19 cellular contexts compared by ENCODE assay signal in the genomic region with DNA sequence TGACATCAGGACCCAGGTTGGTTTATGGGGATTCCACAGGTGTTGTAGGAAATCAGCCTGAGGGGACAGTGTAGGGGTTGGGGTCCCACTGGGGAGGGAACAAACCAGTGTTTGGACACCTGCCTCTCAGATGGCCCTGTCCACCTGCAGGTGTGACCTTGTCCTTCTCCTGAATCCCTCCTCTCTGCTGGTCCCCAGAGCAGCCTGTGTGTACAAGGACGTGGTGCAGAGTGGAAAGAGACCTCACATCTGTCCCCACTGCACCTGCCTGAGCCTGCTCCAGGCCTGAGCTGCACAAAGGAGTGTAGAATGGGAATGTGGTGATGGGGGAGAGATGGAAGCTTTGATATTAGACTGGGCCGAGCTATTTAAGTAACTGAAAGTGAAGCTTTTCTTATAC.
DNase-seq lines count a peak whose midpoint lies in the region; ATAC-seq and TF ChIP-seq lines count a peak whose summit lies in the region.
"Had no signal": no experiment of that assay in that cellular context is flagged by ENCODE, and none has a peak within 500 bp of the region (broad histone marks: within the 10 kb centered on the region; RNA-seq: fewer than 3 reads in every experiment).

No MANE protein-coding gene starts in this region.

- intact Hi-C loops in testis (cut with DNase I; ENCODE audit: low total_unique reads): no loop called here

- CTCF ChIA-PET in activated CD8-positive, alpha-beta memory T cell treated with anti-CD3 and anti-CD28 coated beads, Interleukin-2, amount 10 ng/mL, durations not matched to agents 7 days and 5 days (lab: Charles Lee): interaction anchor here (1.1 kb wide), 2 partner anchors 12 to 14 kb away, joined by 3 to 5 read pairs; no protein-coding TSS in a partner anchor

- ATAC-seq in activated CD8-positive, alpha-beta memory T cell treated with anti-CD3 and anti-CD28 coated beads, Interleukin-2, amount 10 ng/mL, durations not matched to agents 7 days and 5 days: no peak
- ATAC-seq in left lobe of liver (no peak), GM21367 (IDR thresholded peaks at IDR 0.05; ENCODE audit: unreplicated experiment) (no peak)
- ATAC-seq in stimulated activated naive B cell treated with anti-CD40 and anti-IgM and Interleukin-4, amounts not matched to agents 10 μg/mL and 1 μg/mL and 100 μg/mL, for 72 hours (replicated peaks): no peak
- ATAC-seq: CD8-positive, alpha-beta T cell; Panc1 had no signal

- H3K4me1 ChIP-seq in testis: peaks cover 21% of the 10 kb centered on the region
- H3K4me1 ChIP-seq: SJCRH30 had no signal

- TF ChIP-seq POLR2A in testis (IDR thresholded peaks at IDR 0.05): no peak

- H3K9me3 ChIP-seq in testis: no peaks in the 10 kb centered on the region
- H3K9me3 ChIP-seq: SJCRH30 had no signal

- DNase-seq in activated CD8-positive, alpha-beta memory T cell treated with anti-CD3 and anti-CD28 coated beads for 24 hours: peak; percentile 49
- DNase-seq in activated CD8-positive, alpha-beta memory T cell treated with anti-CD3 and anti-CD28 coated beads, Interleukin-2, amount 10 ng/mL, durations not matched to agents 7 days and 5 days: no peak
- DNase-seq in SHP77 treated with DMSO at 0.1 percent for 48 hours (lab: John Stamatoyannopoulos, UW): peak; percentile 21
- peak; percentile 22 for DNase-seq in left lobe of liver (ENCODE audit: low spot score)
- DNase-seq in testis: peak; percentile 6
- DNase-seq in COR-L47 (lab: John Stamatoyannopoulos, UW): no peak
- DNase-seq in stimulated activated naive B cell treated with anti-CD40 and anti-IgM and Interleukin-4, amounts not matched to agents 10 μg/mL and 1 μg/mL and 100 μg/mL, for 72 hours: no peak
- DNase-seq: 8988T; AML-193; C1 segment of cervical spinal cord; Calu3; CD8-positive, alpha-beta T cell; NCI-H187 treated with DMSO at 0.1 percent for 48 hours; NCI-H2107; NCI-H446 treated with DMSO at 0.1 percent for 48 hours; NCI-H526 treated with DMSO at 0.1 percent for 48 hours; SJCRH30 had no signal

- no peak overlapping the region for H3K27ac Mint-ChIP-seq in activated CD8-positive, alpha-beta memory T cell treated with anti-CD3 and anti-CD28 coated beads, Interleukin-2, amount 10 ng/mL, durations not matched to agents 7 days and 5 days
- no peak overlapping the region for H3K27ac Mint-ChIP-seq in stimulated activated naive B cell treated with anti-CD40 and anti-IgM and Interleukin-4, amounts not matched to agents 10 μg/mL and 1 μg/mL and 100 μg/mL, for 72 hours
- H3K27ac Mint-ChIP-seq: CD8-positive, alpha-beta T cell had no signal

- WGBS in testis, 2 donors: 83 to 92% methylated on average over 2 of the region's 2 CpGs

- peaks cover 1% of the 10 kb centered on the region for H3K36me3 Mint-ChIP-seq in activated CD8-positive, alpha-beta memory T cell treated with anti-CD3 and anti-CD28 coated beads, Interleukin-2, amount 10 ng/mL, durations not matched to agents 7 days and 5 days
- peaks cover 0 to 5% of the 10 kb centered on the region in 2 donors for H3K36me3 Mint-ChIP-seq in stimulated activated naive B cell treated with anti-CD40 and anti-IgM and Interleukin-4, amounts not matched to agents 10 μg/mL and 1 μg/mL and 100 μg/mL, for 72 hours
- H3K36me3 Mint-ChIP-seq: CD8-positive, alpha-beta T cell had no signal

- peaks cover 8% of the 10 kb centered on the region for H3K4me1 Mint-ChIP-seq in activated CD8-positive, alpha-beta memory T cell treated with anti-CD3 and anti-CD28 coated beads, Interleukin-2, amount 10 ng/mL, durations not matched to agents 7 days and 5 days
- H3K4me1 Mint-ChIP-seq in stimulated activated naive B cell treated with anti-CD40 and anti-IgM and Interleukin-4, amounts not matched to agents 10 μg/mL and 1 μg/mL and 100 μg/mL, for 72 hours: peaks cover 2 to 4% of the 10 kb centered on the region in 2 donors

- H3K27me3 ChIP-seq in testis: no peaks in the 10 kb centered on the region
- H3K27me3 ChIP-seq: SJCRH30 had no signal

- TF ChIP-seq CTCF in testis (IDR thresholded peaks at IDR 0.05): no peak

- H3K27ac ChIP-seq in testis: no peak overlapping the region
- H3K27ac ChIP-seq: SJCRH30 had no signal

- H3K4me3 ChIP-seq in testis: no peak overlapping the region
- H3K4me3 ChIP-seq: SJCRH30 had no signal

- H3K4me3 Mint-ChIP-seq in activated CD8-positive, alpha-beta memory T cell treated with anti-CD3 and anti-CD28 coated beads, Interleukin-2, amount 10 ng/mL, durations not matched to agents 7 days and 5 days: no peak overlapping the region
- H3K4me3 Mint-ChIP-seq in stimulated activated naive B cell treated with anti-CD40 and anti-IgM and Interleukin-4, amounts not matched to agents 10 μg/mL and 1 μg/mL and 100 μg/mL, for 72 hours: no peak overlapping the region
- H3K4me3 Mint-ChIP-seq: CD8-positive, alpha-beta T cell had no signal

- no peaks in the 10 kb centered on the region for H3K9me3 Mint-ChIP-seq in activated CD8-positive, alpha-beta memory T cell treated with anti-CD3 and anti-CD28 coated beads, Interleukin-2, amount 10 ng/mL, durations not matched to agents 7 days and 5 days (ENCODE audit: low read depth)
- peaks cover 5 to 6% of the 10 kb centered on the region in 2 donors for H3K9me3 Mint-ChIP-seq in stimulated activated naive B cell treated with anti-CD40 and anti-IgM and Interleukin-4, amounts not matched to agents 10 μg/mL and 1 μg/mL and 100 μg/mL, for 72 hours

- H3K36me3 ChIP-seq in testis (ENCODE audit: low read depth, missing control alignments): no peaks in the 10 kb centered on the region
- H3K36me3 ChIP-seq: SJCRH30 had no signal

- H3K27me3 Mint-ChIP-seq in activated CD8-positive, alpha-beta memory T cell treated with anti-CD3 and anti-CD28 coated beads, Interleukin-2, amount 10 ng/mL, durations not matched to agents 7 days and 5 days: peaks cover 43% of the 10 kb centered on the region
- H3K27me3 Mint-ChIP-seq in stimulated activated naive B cell treated with anti-CD40 and anti-IgM and Interleukin-4, amounts not matched to agents 10 μg/mL and 1 μg/mL and 100 μg/mL, for 72 hours: peaks cover 34 to 56% of the 10 kb centered on the region in 2 donors

Comparison
In these comparisons a context has a peak if more than half of its experiments do, and no peak if none do; other contexts are left out.
1. DNase-seq: peak in activated CD8-positive, alpha-beta memory T cell treated with anti-CD3 and anti-CD28 coated beads for 24 hours (single experiment), SHP77 treated with DMSO at 0.1 percent for 48 hours (single experiment), left lobe of liver (single experiment) and testis (single experiment); none in activated CD8-positive, alpha-beta memory T cell treated with anti-CD3 and anti-CD28 coated beads, Interleukin-2, amount 10 ng/mL, durations not matched to agents 7 days and 5 days (single experiment), COR-L47 (single experiment) and stimulated activated naive B cell treated with anti-CD40 and anti-IgM and Interleukin-4, amounts not matched to agents 10 μg/mL and 1 μg/mL and 100 μg/mL, for 72 hours (single experiment).